In genomic region chr7:142459557-142459963, GRCh38 we compare ENCODE assay signal across 8 cellular contexts.
DNase-seq lines count a peak whose midpoint lies in the region; ATAC-seq and TF ChIP-seq lines count a peak whose summit lies in the region.

No MANE protein-coding gene starts in this region.

- no peaks in the 10 kb centered on the region for H3K27me3 ChIP-seq in CD4-positive, alpha-beta memory T cell (ENCODE audit: insufficient read depth, low read length)
- peaks cover 0 to 6% (median 0%) of the 10 kb centered on the region in 3 donors for H3K27me3 ChIP-seq in sigmoid colon

- H3K4me1 Mint-ChIP-seq in CD4-positive, alpha-beta memory T cell = peaks cover 35 to 68% (median 53%) of the 10 kb centered on the region in 4 donors
- peaks cover 56% of the 10 kb centered on the region for H3K4me1 Mint-ChIP-seq in activated T-helper 1 cell treated with anti-CD3 and anti-CD28 coated beads, Interleukin-12 subunit alpha, Interleukin-12 subunit beta, Interleukin-2, Interleukin-4 antibody, amounts not matched to agents 30 ng/mL and 10 ng/mL and 1 ng/mL, durations not matched to agents 14 hours and 24 hours and 36 hours (ENCODE audit: low read depth)

- H3K36me3 Mint-ChIP-seq in CD4-positive, alpha-beta memory T cell = no peaks in the 10 kb centered on the region
- no peaks in the 10 kb centered on the region for H3K36me3 Mint-ChIP-seq in activated T-helper 1 cell treated with anti-CD3 and anti-CD28 coated beads, Interleukin-12 subunit alpha, Interleukin-12 subunit beta, Interleukin-2, Interleukin-4 antibody, amounts not matched to agents 30 ng/mL and 10 ng/mL and 1 ng/mL, durations not matched to agents 14 hours and 24 hours and 36 hours (ENCODE audit: low read depth)

- no peak for TF ChIP-seq EP300 in sigmoid colon (IDR thresholded peaks at IDR 0.05)

- peak in 3 of 4 experiments; percentile 16 to 59 (median 41) for TF ChIP-seq CTCF in sigmoid colon (IDR thresholded peaks at IDR 0.05)

- H3K4me1 ChIP-seq in CD4-positive, alpha-beta memory T cell (ENCODE audit: insufficient read depth, low read length) = peaks cover 46% of the 10 kb centered on the region
- H3K4me1 ChIP-seq in sigmoid colon = peaks cover 0 to 5% (median 0%) of the 10 kb centered on the region in 4 donors

- POLR2A ChIA-PET in CD4-positive, alpha-beta memory T cell (lab: Charles Lee; ENCODE audit: partially characterized antibody) = interaction anchor here (0.9 to 5.4 kb wide), 10 partner anchors 9 to 349 kb away, joined by 3 to 76 read pairs (median 4); no protein-coding TSS in a partner anchor

- no peaks in the 10 kb centered on the region for H3K27me3 Mint-ChIP-seq in CD4-positive, alpha-beta memory T cell
- peaks cover 9% of the 10 kb centered on the region for H3K27me3 Mint-ChIP-seq in activated T-helper 1 cell treated with anti-CD3 and anti-CD28 coated beads, Interleukin-12 subunit alpha, Interleukin-12 subunit beta, Interleukin-2, Interleukin-4 antibody, amounts not matched to agents 30 ng/mL and 10 ng/mL and 1 ng/mL, durations not matched to agents 14 hours and 24 hours and 36 hours (ENCODE audit: insufficient read depth)

- H3K36me3 ChIP-seq in CD4-positive, alpha-beta memory T cell (ENCODE audit: insufficient read depth, low read length) = no peaks in the 10 kb centered on the region
- H3K36me3 ChIP-seq in sigmoid colon = no peaks in the 10 kb centered on the region

- ATAC-seq in GM18511 (IDR thresholded peaks at IDR 0.05; ENCODE audit: unreplicated experiment) = peak; percentile 80
- ATAC-seq in HG02884 (IDR thresholded peaks at IDR 0.05; ENCODE audit: unreplicated experiment) = peak; percentile 79
- peak; percentile 70 to 71 for ATAC-seq in left cardiac atrium

- H3K27ac Mint-ChIP-seq in CD4-positive, alpha-beta memory T cell = peak overlapping the region in 6 of 7 donors; percentile 34 to 83 (median 58)
- peak overlapping the region; percentile 34 for H3K27ac Mint-ChIP-seq in activated T-helper 1 cell treated with anti-CD3 and anti-CD28 coated beads, Interleukin-12 subunit alpha, Interleukin-12 subunit beta, Interleukin-2, Interleukin-4 antibody, amounts not matched to agents 30 ng/mL and 10 ng/mL and 1 ng/mL, durations not matched to agents 14 hours and 24 hours and 36 hours

- no peak for TF ChIP-seq POLR2A in sigmoid colon (IDR thresholded peaks at IDR 0.05)

- WGBS in sigmoid colon, 2 donors = 3 to 4% methylated on average over 5 of the region's 5 CpGs

- no peaks in the 10 kb centered on the region for H3K9me3 ChIP-seq in CD4-positive, alpha-beta memory T cell (ENCODE audit: control insufficient read depth in 1 of 2, low read length in 2 of 2)
- no peaks in the 10 kb centered on the region for H3K9me3 ChIP-seq in sigmoid colon

- H3K4me3 ChIP-seq in CD4-positive, alpha-beta memory T cell (ENCODE audit: low read length in 2 of 2) = no peak overlapping the region
- no peak overlapping the region for H3K4me3 ChIP-seq in sigmoid colon

- CTCF ChIA-PET in CD4-positive, alpha-beta memory T cell (lab: Charles Lee; ENCODE audit: partially characterized antibody) = interaction anchor here (0.7 to 18.8 kb wide), 22 partner anchors 10 to 406 kb away, joined by 3 to 775 read pairs (median 4); no protein-coding TSS in a partner anchor

- H3K9me3 Mint-ChIP-seq in CD4-positive, alpha-beta memory T cell = no peaks in the 10 kb centered on the region
- no peaks in the 10 kb centered on the region for H3K9me3 Mint-ChIP-seq in activated T-helper 1 cell treated with anti-CD3 and anti-CD28 coated beads, Interleukin-12 subunit alpha, Interleukin-12 subunit beta, Interleukin-2, Interleukin-4 antibody, amounts not matched to agents 30 ng/mL and 10 ng/mL and 1 ng/mL, durations not matched to agents 14 hours and 24 hours and 36 hours

- H3K4me3 Mint-ChIP-seq in CD4-positive, alpha-beta memory T cell = peak overlapping the region in 7 of 8 donors; percentile 2 to 69 (median 29)
- no peak overlapping the region for H3K4me3 Mint-ChIP-seq in activated T-helper 1 cell treated with anti-CD3 and anti-CD28 coated beads, Interleukin-12 subunit alpha, Interleukin-12 subunit beta, Interleukin-2, Interleukin-4 antibody, amounts not matched to agents 30 ng/mL and 10 ng/mL and 1 ng/mL, durations not matched to agents 14 hours and 24 hours and 36 hours

- peak in 4 of 5 donors; percentile 30 to 39 (median 34) for DNase-seq in CD4-positive, alpha-beta memory T cell
- DNase-seq in NCI-H1930 (lab: John Stamatoyannopoulos, UW) (peak; percentile 12 to 62), left cardiac atrium (no peak), sigmoid colon (no peak), NCI-H128 (lab: John Stamatoyannopoulos, UW; ENCODE audit: unreplicated experiment) (no peak)
- no peak for DNase-seq in activated T-helper 1 cell treated with anti-CD3 and anti-CD28 coated beads, Interleukin-12 subunit alpha, Interleukin-12 subunit beta, Interleukin-2, Interleukin-4 antibody, amounts not matched to agents 30 ng/mL and 10 ng/mL and 1 ng/mL, durations not matched to agents 14 hours and 24 hours and 36 hours (ENCODE audit: low spot score)

- intact Hi-C loops in CD4-positive, alpha-beta memory T cell (cut with micrococcal nuclease) = loop anchor here (1.0 to 2.0 kb wide), 2 partner anchors 19 to 24 kb away; no protein-coding TSS in a partner anchor
- intact Hi-C loops in activated T-helper 1 cell treated with anti-CD3 and anti-CD28 coated beads, Interleukin-12 subunit alpha, Interleukin-12 subunit beta, Interleukin-2, Interleukin-4 antibody, amounts not matched to agents 30 ng/mL and 10 ng/mL and 1 ng/mL, durations not matched to agents 14 hours and 24 hours and 36 hours (cut with micrococcal nuclease) = loop anchor here (1.0 to 5.0 kb wide), 4 partner anchors 19 to 543 kb away; no protein-coding TSS in a partner anchor
- intact Hi-C loops in left cardiac atrium (cut with DNase I) (no loop called here), sigmoid colon (cut with DNase I) (no loop called here)

- no peak overlapping the region for H3K27ac ChIP-seq in CD4-positive, alpha-beta memory T cell (ENCODE audit: low read depth, low read length)
- H3K27ac ChIP-seq in sigmoid colon = no peak overlapping the region

Comparison
In these comparisons a context has a peak if more than half of its experiments do, and no peak if none do; other contexts are left out.
1. DNase-seq: peak in CD4-positive, alpha-beta memory T cell (4 of 5) and NCI-H1930 (2 of 2); none in activated T-helper 1 cell treated with anti-CD3 and anti-CD28 coated beads, Interleukin-12 subunit alpha, Interleukin-12 subunit beta, Interleukin-2, Interleukin-4 antibody, amounts not matched to agents 30 ng/mL and 10 ng/mL and 1 ng/mL, durations not matched to agents 14 hours and 24 hours and 36 hours (single experiment), left cardiac atrium (single experiment), sigmoid colon (single experiment) and NCI-H128 (single experiment).
2. intact Hi-C loops: an anchor here in CD4-positive, alpha-beta memory T cell (1.0 to 2.0 kb wide) and activated T-helper 1 cell treated with anti-CD3 and anti-CD28 coated beads, Interleukin-12 subunit alpha, Interleukin-12 subunit beta, Interleukin-2, Interleukin-4 antibody, amounts not matched to agents 30 ng/mL and 10 ng/mL and 1 ng/mL, durations not matched to agents 14 hours and 24 hours and 36 hours (1.0 to 5.0 kb wide); none called in left cardiac atrium and sigmoid colon.
3. Peak in every context shown above with its lines, with median percentiles within 50 percentile points of each other: ATAC-seq.